ENCODE assay signal across 20 cellular contexts in genomic region chr3:38620236-38620635, GRCh38. TPM values are rescaled to one million over a fixed set of nuclear protein-coding genes. Genes with fewer than 3 reads are reported as not detected.
"Had no signal": no experiment of that assay in that cellular context is flagged by ENCODE, and none has a peak within 500 bp of the region (broad histone marks: within the 10 kb centered on the region; RNA-seq: fewer than 3 reads in every experiment).

No MANE protein-coding gene starts in this region.

- H3K4me2 ChIP-seq: hepatocyte, smooth muscle cell had no signal

- H3K4me3 Mint-ChIP-seq: activated CD4-positive, alpha-beta memory T cell treated with anti-CD3 and anti-CD28 coated beads for 36 hours; activated naive CD8-positive, alpha-beta T cell treated with anti-CD3 and anti-CD28 coated beads for 36 hours; dendritic cell treated with granulocyte-macrophage colony-stimulating factor and Interleukin-4, amounts not matched to agents 40 ng/mL and 50 ng/mL, for 4 days; immature natural killer cell; naive thymus-derived CD4-positive, alpha-beta T cell; neural crest cell; stimulated activated naive B cell treated with anti-CD40 and anti-IgM and Interleukin-4, amounts not matched to agents 10 μg/mL and 1 μg/mL and 100 μg/mL, for 72 hours had no signal

- H3K4me3 ChIP-seq: cardiac muscle cell, hepatocyte, left lung, smooth muscle cell, upper lobe of left lung had no signal

- H3K4me1 ChIP-seq: left lung, upper lobe of left lung had no signal

- H3K4me1 Mint-ChIP-seq: activated naive CD8-positive, alpha-beta T cell treated with anti-CD3 and anti-CD28 coated beads for 36 hours; immature natural killer cell; naive thymus-derived CD4-positive, alpha-beta T cell; neural crest cell; stimulated activated naive B cell treated with anti-CD40 and anti-IgM and Interleukin-4, amounts not matched to agents 10 μg/mL and 1 μg/mL and 100 μg/mL, for 72 hours had no signal

- H3K9me3 Mint-ChIP-seq: activated CD4-positive, alpha-beta memory T cell treated with anti-CD3 and anti-CD28 coated beads for 36 hours; activated naive CD8-positive, alpha-beta T cell treated with anti-CD3 and anti-CD28 coated beads for 36 hours; dendritic cell treated with granulocyte-macrophage colony-stimulating factor and Interleukin-4, amounts not matched to agents 40 ng/mL and 50 ng/mL, for 4 days; immature natural killer cell; naive thymus-derived CD4-positive, alpha-beta T cell; neural crest cell; stimulated activated naive B cell treated with anti-CD40 and anti-IgM and Interleukin-4, amounts not matched to agents 10 μg/mL and 1 μg/mL and 100 μg/mL, for 72 hours had no signal

- H2AFZ ChIP-seq: hepatocyte had no signal

- H3K79me2 ChIP-seq: hepatocyte had no signal

- DNase-seq: activated CD4-positive, alpha-beta memory T cell treated with anti-CD3 and anti-CD28 coated beads for 36 hours; activated CD4-positive, alpha-beta T cell treated with anti-CD3 and anti-CD28 coated beads for 48 hours; activated naive CD4-positive, alpha-beta T cell treated with Interleukin-2 at 50 U/mL for 16 hours; activated naive CD8-positive, alpha-beta T cell treated with anti-CD3 and anti-CD28 coated beads for 36 hours; activated T-cell treated with anti-CD3 and anti-CD28 coated beads, Interleukin-2, amount 50 U/mL, for 48 hours; effector CD4-positive, alpha-beta T cell; foreskin melanocyte; immature natural killer cell; kidney glomerular epithelial cell; left lung; naive thymus-derived CD4-positive, alpha-beta T cell; stimulated activated CD4-positive, alpha-beta T cell treated with anti-CD3 and anti-CD28 coated beads, Interleukin-15, amount 100 ng/mL, for 24 hours; stimulated activated naive B cell treated with anti-CD40 and anti-IgM and Interleukin-4, amounts not matched to agents 10 μg/mL and 1 μg/mL and 100 μg/mL, for 72 hours; upper lobe of left lung had no signal

- H3K27ac ChIP-seq: cardiac muscle cell, hepatocyte, left lung, upper lobe of left lung had no signal

- ATAC-seq: left lung; naive thymus-derived CD4-positive, alpha-beta T cell; sciatic nerve; stimulated activated naive B cell treated with anti-CD40 and anti-IgM and Interleukin-4, amounts not matched to agents 10 μg/mL and 1 μg/mL and 100 μg/mL, for 72 hours had no signal

- H3K27ac Mint-ChIP-seq: activated CD4-positive, alpha-beta memory T cell treated with anti-CD3 and anti-CD28 coated beads for 36 hours; activated naive CD8-positive, alpha-beta T cell treated with anti-CD3 and anti-CD28 coated beads for 36 hours; dendritic cell treated with granulocyte-macrophage colony-stimulating factor and Interleukin-4, amounts not matched to agents 40 ng/mL and 50 ng/mL, for 4 days; immature natural killer cell; naive thymus-derived CD4-positive, alpha-beta T cell; stimulated activated naive B cell treated with anti-CD40 and anti-IgM and Interleukin-4, amounts not matched to agents 10 μg/mL and 1 μg/mL and 100 μg/mL, for 72 hours had no signal

- H3K9me3 ChIP-seq: left lung, upper lobe of left lung had no signal

- H3K36me3 Mint-ChIP-seq: activated CD4-positive, alpha-beta memory T cell treated with anti-CD3 and anti-CD28 coated beads for 36 hours; activated naive CD8-positive, alpha-beta T cell treated with anti-CD3 and anti-CD28 coated beads for 36 hours; immature natural killer cell; naive thymus-derived CD4-positive, alpha-beta T cell; stimulated activated naive B cell treated with anti-CD40 and anti-IgM and Interleukin-4, amounts not matched to agents 10 μg/mL and 1 μg/mL and 100 μg/mL, for 72 hours had no signal

- H3K27me3 ChIP-seq: hepatocyte, left lung, upper lobe of left lung had no signal

- H3K36me3 ChIP-seq: cardiac muscle cell, left lung, upper lobe of left lung had no signal

RNA-seq across cellular contexts. Expression of gene SCN5A, which starts 29.3 kb away (rescaled TPM):
- polyA plus RNA-seq: immature natural killer cell; naive thymus-derived CD4-positive, alpha-beta T cell had no signal
